In genomic region chr19:2061093-2061935, GRCh38 we compare ENCODE assay signal across 1 cellular context.
TF ChIP-seq lines count a peak whose summit lies in the region.

No MANE protein-coding gene starts in this region.

TF ChIP-seq in K562, 482 proteins besides CTCF, POLR2A, EP300 and RAD21 (continued from another document and continues in another):
- TF ChIP-seq ZNF830 (CRISPR knock-in tag; IDR thresholded peaks at IDR 0.05) (0 out of 2 replicates have a peak, but pooled peaks have one; percentile 61), GTF3C2 (IDR thresholded peaks at IDR 0.05; ENCODE audit: borderline replicate concordance, extremely low read depth, insufficient read length) (no peak), POLR2B (IDR thresholded peaks at IDR 0.05; ENCODE audit: low read depth, partially characterized antibody) (peak; percentile 83), ZNF696 (CRISPR knock-in tag; conservative IDR thresholded peaks at IDR 0.05) (no peak), ZBTB11 (CRISPR knock-in tag; IDR thresholded peaks at IDR 0.05) (peak in 1 of 3 experiments; percentile 19; a peak in 1 of 6 replicates), PRPF4 (IDR thresholded peaks at IDR 0.05; ENCODE audit: insufficient read depth, low read depth, low read length, poor library complexity, severe bottlenecking) (no peak), CREB3L1 (IDR thresholded peaks at IDR 0.05; ENCODE audit: borderline replicate concordance, low read depth) (no peak; the same call in 1 of the 2 replicates), NCOA4 (IDR thresholded peaks at IDR 0.05; ENCODE audit: partially characterized antibody) (no peak), GATA2 (CRISPR knock-in tag; IDR thresholded peaks at IDR 0.05) (no peak), RBM17 (IDR thresholded peaks at IDR 0.05; ENCODE audit: borderline replicate concordance, low read depth, low read length) (no peak), ZBTB33 (CRISPR knock-in tag; IDR thresholded peaks at IDR 0.05) (no peak), TAF7 (tag; IDR thresholded peaks at IDR 0.05) (no peak), ZNF512 (tag; IDR thresholded peaks at IDR 0.05) (no peak), SAFB (IDR thresholded peaks at IDR 0.05; ENCODE audit: borderline replicate concordance, low read depth, low read length) (no peak), HES1 (IDR thresholded peaks at IDR 0.05; ENCODE audit: low read depth) (0 out of 2 replicates have a peak, but pooled peaks have one; percentile 30), E2F6 (IDR thresholded peaks at IDR 0.05; ENCODE audit: borderline replicate concordance in 1 of 2, extremely low read depth in 1 of 2, insufficient read depth in 1 of 2, insufficient read length in 1 of 2, low read depth in 1 of 2, low read length in 1 of 2, poor library complexity in 1 of 2, severe bottlenecking in 1 of 2) (peak; percentile 33 to 88), RERE (CRISPR knock-in tag; IDR thresholded peaks at IDR 0.05; ENCODE audit: borderline replicate concordance) (no peak), ZNF140 (CRISPR knock-in tag; IDR thresholded peaks at IDR 0.05) (no peak), ZFP36 (IDR thresholded peaks at IDR 0.05; ENCODE audit: low read depth, low read length, partially characterized antibody) (no peak), PHF20 (IDR thresholded peaks at IDR 0.05; ENCODE audit: partially characterized antibody) (no peak), ARNT (IDR thresholded peaks at IDR 0.05) (no peak), HDAC8 (tag; IDR thresholded peaks at IDR 0.05) (no peak), RBM14 (IDR thresholded peaks at IDR 0.05; ENCODE audit: borderline replicate concordance, insufficient read depth, low read depth, low read length) (no peak), ZNF232 (CRISPR knock-in tag; IDR thresholded peaks at IDR 0.05) (no peak), POLR2H (tag; IDR thresholded peaks at IDR 0.05; ENCODE audit: low read depth) (peak; percentile 64), PCBP2 (IDR thresholded peaks at IDR 0.05; ENCODE audit: low read depth, low read length, poor library complexity, severe bottlenecking) (no peak), ZNF146 (CRISPR knock-in tag; IDR thresholded peaks at IDR 0.05; ENCODE audit: unreplicated experiment) (no peak), MAFF (IDR thresholded peaks at IDR 0.05; ENCODE audit: low read length) (no peak), CEBPG (CRISPR knock-in tag; IDR thresholded peaks at IDR 0.05) (no peak; the same call in 1 of the 2 replicates), CEBPG (tag; conservative IDR thresholded peaks at IDR 0.05 in 1 of 2, IDR thresholded peaks at IDR 0.05 in 1 of 2) (no peak), ETV6 (IDR thresholded peaks at IDR 0.05; ENCODE audit: borderline replicate concordance in 1 of 2, low read depth in 2 of 2, low read length in 1 of 2) (no peak), ETV6 (CRISPR knock-in tag; IDR thresholded peaks at IDR 0.05; ENCODE audit: borderline replicate concordance) (no peak), HNRNPH1 (optimal IDR thresholded peaks at IDR 0.05; ENCODE audit: low read depth, low read length) (no peak), COPS2 (conservative IDR thresholded peaks at IDR 0.05) (no peak), PATZ1 (CRISPR knock-in tag; IDR thresholded peaks at IDR 0.05; ENCODE audit: borderline replicate concordance) (no peak), SPI1 (IDR thresholded peaks at IDR 0.05; ENCODE audit: borderline replicate concordance, low read depth, low read length) (no peak)
